Comparison of ENCODE assay signal across 8 cellular contexts in the genomic region with DNA sequence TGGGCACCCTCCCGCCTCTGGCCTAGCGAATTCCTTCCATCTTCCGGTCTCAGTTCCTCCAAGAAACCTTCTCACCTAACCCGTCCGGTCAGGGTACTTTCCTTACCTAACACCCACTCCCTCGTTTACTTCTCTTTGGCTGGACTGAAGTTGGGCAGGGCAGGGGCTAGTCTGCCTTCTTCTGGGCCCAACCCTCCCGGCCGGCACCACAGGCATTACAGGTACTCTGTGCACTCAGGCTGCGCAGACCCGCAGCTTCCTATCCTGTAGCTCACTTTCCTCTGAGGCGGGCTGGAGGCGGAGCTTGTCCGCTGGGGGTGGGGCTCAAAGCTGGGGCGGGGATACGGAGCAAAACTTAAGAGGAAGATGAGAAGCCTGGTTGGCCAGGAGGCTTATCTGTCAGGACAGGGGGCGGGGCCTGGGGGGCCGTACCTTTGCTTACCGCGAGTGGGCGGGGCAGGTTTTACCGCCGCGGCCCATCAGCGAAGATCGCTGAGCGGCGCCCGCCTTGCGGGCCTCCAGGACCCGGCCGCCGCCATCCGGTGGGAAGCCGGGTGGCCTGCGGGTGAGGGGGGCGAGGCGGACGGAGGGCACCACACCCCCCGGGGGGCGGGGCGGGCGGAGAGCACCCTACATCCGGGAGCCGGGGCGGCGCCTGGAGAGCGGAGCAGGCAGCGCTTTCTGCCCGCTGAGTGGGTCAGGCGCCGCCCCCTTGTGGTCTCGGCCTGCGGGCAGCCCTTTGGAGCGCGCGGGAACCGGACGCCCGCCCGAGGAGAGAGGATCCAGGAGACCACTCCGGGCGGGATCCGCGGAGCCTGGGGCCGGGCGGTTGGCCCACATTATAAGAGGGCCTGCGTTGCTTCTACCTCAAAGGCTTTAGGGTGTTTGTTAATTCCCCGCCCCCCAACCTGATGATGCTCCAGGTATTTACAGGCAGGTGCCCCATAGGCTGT. TPM values are rescaled to one million over a fixed set of nuclear protein-coding genes. Genes with fewer than 3 reads are reported as not detected.
DNase-seq lines count a peak whose midpoint lies in the region; ATAC-seq and TF ChIP-seq lines count a peak whose summit lies in the region.

No MANE protein-coding gene starts in this region.

- CTCF ChIA-PET in activated CD4-positive, alpha-beta T cell treated with anti-CD3 and anti-CD28 coated beads, Interleukin-2, amount 10 ng/mL, durations not matched to agents 7 days and 5 days (lab: Charles Lee): interaction anchor here (0.7 to 1.5 kb wide), 3 partner anchors 22 to 238 kb away, joined by 3 to 4 read pairs (median 3); no protein-coding TSS in a partner anchor

- peak overlapping the region; percentile 64 to 79 (median 70) for H3K4me3 ChIP-seq in BLaER1 treated with 17β-estradiol and CSF1 and Interleukin-3, amounts not matched to agents 10 nM and 100 nM
- peak overlapping the region; percentile 58 to 65 for H3K4me3 ChIP-seq in left lung

- ATAC-seq in GM19324 (IDR thresholded peaks at IDR 0.05; ENCODE audit: low FRiP score, unreplicated experiment) (peak; percentile 96), HG03469 (IDR thresholded peaks at IDR 0.05; ENCODE audit: unreplicated experiment) (peak; percentile 80), left lung (peak; percentile 99)

- H4K20me1 ChIP-seq in BLaER1 treated with 17β-estradiol and CSF1 and Interleukin-3, amounts not matched to agents 10 nM and 100 nM: no peaks in the 10 kb centered on the region

- H3K4me1 Mint-ChIP-seq in activated CD4-positive, alpha-beta T cell treated with anti-CD3 and anti-CD28 coated beads, Interleukin-2, amount 10 ng/mL, durations not matched to agents 7 days and 5 days: peaks cover 19% of the 10 kb centered on the region
- H3K4me1 Mint-ChIP-seq in dendritic cell treated with granulocyte-macrophage colony-stimulating factor and Interleukin-4, amounts not matched to agents 40 ng/mL and 50 ng/mL, for 4 days (ENCODE audit: low read depth): peaks cover 10% of the 10 kb centered on the region

- intact Hi-C loops in dendritic cell treated with granulocyte-macrophage colony-stimulating factor and Interleukin-4, amounts not matched to agents 40 ng/mL and 50 ng/mL, for 4 days (cut with micrococcal nuclease): loop anchor here (5.0 kb wide), 1 partner anchor 758 kb away; a partner anchor contains a TSS
- intact Hi-C loops in left lung (cut with DNase I): no loop called here

- H3K4me3 Mint-ChIP-seq in activated CD4-positive, alpha-beta T cell treated with anti-CD3 and anti-CD28 coated beads, Interleukin-2, amount 10 ng/mL, durations not matched to agents 7 days and 5 days: peak overlapping the region; percentile 96
- H3K4me3 Mint-ChIP-seq in dendritic cell treated with granulocyte-macrophage colony-stimulating factor and Interleukin-4, amounts not matched to agents 40 ng/mL and 50 ng/mL, for 4 days: peak overlapping the region; percentile 86

- no peaks in the 10 kb centered on the region for H3K9me3 Mint-ChIP-seq in activated CD4-positive, alpha-beta T cell treated with anti-CD3 and anti-CD28 coated beads, Interleukin-2, amount 10 ng/mL, durations not matched to agents 7 days and 5 days
- no peaks in the 10 kb centered on the region for H3K9me3 Mint-ChIP-seq in dendritic cell treated with granulocyte-macrophage colony-stimulating factor and Interleukin-4, amounts not matched to agents 40 ng/mL and 50 ng/mL, for 4 days

- H3K27me3 ChIP-seq in BLaER1 treated with 17β-estradiol and CSF1 and Interleukin-3, amounts not matched to agents 10 nM and 100 nM: no peaks in the 10 kb centered on the region
- H3K27me3 ChIP-seq in left lung: no peaks in the 10 kb centered on the region

- H3K36me3 Mint-ChIP-seq in activated CD4-positive, alpha-beta T cell treated with anti-CD3 and anti-CD28 coated beads, Interleukin-2, amount 10 ng/mL, durations not matched to agents 7 days and 5 days (ENCODE audit: low read depth): peaks cover 5% of the 10 kb centered on the region
- peaks cover 6% of the 10 kb centered on the region for H3K36me3 Mint-ChIP-seq in dendritic cell treated with granulocyte-macrophage colony-stimulating factor and Interleukin-4, amounts not matched to agents 40 ng/mL and 50 ng/mL, for 4 days (ENCODE audit: low read depth)

- DNase-seq in NCI-H526 (lab: John Stamatoyannopoulos, UW): peak; percentile 98 to 100
- DNase-seq in activated CD4-positive, alpha-beta T cell treated with anti-CD3 and anti-CD28 coated beads, Interleukin-2, amount 10 ng/mL, durations not matched to agents 7 days and 5 days: peak; percentile 97
- peak; percentile 97 to 98 for DNase-seq in left lung
- DNase-seq in stimulated activated CD4-positive, alpha-beta T cell treated with anti-CD3 and anti-CD28 coated beads, Interleukin-2, amount 100 ng/mL, for 4 hours (ENCODE audit: low read depth): peak; percentile 95

- no peaks in the 10 kb centered on the region for H3K36me3 ChIP-seq in BLaER1 treated with 17β-estradiol and CSF1 and Interleukin-3, amounts not matched to agents 10 nM and 100 nM
- H3K36me3 ChIP-seq in left lung: no peaks in the 10 kb centered on the region

- peak overlapping the region; percentile 99 for H3K27ac Mint-ChIP-seq in activated CD4-positive, alpha-beta T cell treated with anti-CD3 and anti-CD28 coated beads, Interleukin-2, amount 10 ng/mL, durations not matched to agents 7 days and 5 days
- H3K27ac Mint-ChIP-seq in dendritic cell treated with granulocyte-macrophage colony-stimulating factor and Interleukin-4, amounts not matched to agents 40 ng/mL and 50 ng/mL, for 4 days: peak overlapping the region; percentile 78

- H3K4me2 ChIP-seq in BLaER1 treated with 17β-estradiol and CSF1 and Interleukin-3, amounts not matched to agents 10 nM and 100 nM: peak overlapping the region; percentile 79 to 95 (median 90)

- H3K27me3 Mint-ChIP-seq in activated CD4-positive, alpha-beta T cell treated with anti-CD3 and anti-CD28 coated beads, Interleukin-2, amount 10 ng/mL, durations not matched to agents 7 days and 5 days: peaks cover 8% of the 10 kb centered on the region
- peaks cover 2% of the 10 kb centered on the region for H3K27me3 Mint-ChIP-seq in dendritic cell treated with granulocyte-macrophage colony-stimulating factor and Interleukin-4, amounts not matched to agents 40 ng/mL and 50 ng/mL, for 4 days

- H3K9me3 ChIP-seq in BLaER1 treated with 17β-estradiol and CSF1 and Interleukin-3, amounts not matched to agents 10 nM and 100 nM (replicated peaks in 1 of 11): no peaks in the 10 kb centered on the region
- no peaks in the 10 kb centered on the region for H3K9me3 ChIP-seq in left lung

- POLR2A ChIA-PET in activated CD4-positive, alpha-beta T cell treated with anti-CD3 and anti-CD28 coated beads, Interleukin-2, amount 10 ng/mL, durations not matched to agents 7 days and 5 days (lab: Charles Lee): no interaction called here

- TF ChIP-seq CTCF in left lung (IDR thresholded peaks at IDR 0.05): peak; percentile 28 to 62

- H3K4me1 ChIP-seq in BLaER1 treated with 17β-estradiol and CSF1 and Interleukin-3, amounts not matched to agents 10 nM and 100 nM: peaks cover 6 to 23% (median 16%) of the 10 kb centered on the region in 10 experiments
- H3K4me1 ChIP-seq in left lung: peaks cover 6 to 9% of the 10 kb centered on the region in 2 donors

- peak overlapping the region; percentile 38 to 81 (median 73); a peak in 21 of 22 replicates for H3K27ac ChIP-seq in BLaER1 treated with 17β-estradiol and CSF1 and Interleukin-3, amounts not matched to agents 10 nM and 100 nM
- H3K27ac ChIP-seq in left lung: peak overlapping the region; percentile 78 to 82

- H3K9ac ChIP-seq in BLaER1 treated with 17β-estradiol and CSF1 and Interleukin-3, amounts not matched to agents 10 nM and 100 nM: peak overlapping the region; percentile 73 to 82 (median 81)

RNA-seq across cellular contexts. Expression of a gene that starts 31.9 kb away (rescaled TPM):
- total RNA-seq in activated CD4-positive, alpha-beta T cell treated with anti-CD3 and anti-CD28 coated beads, Interleukin-2, amount 10 ng/mL, durations not matched to agents 7 days and 5 days: not detected
- total RNA-seq in left lung: under 1 TPM in 1 of 2 donors, not detected in 1; 0.10 TPM

Comparison
In these comparisons a context has a peak if more than half of its experiments do, and no peak if none do; other contexts are left out.
1. Peak in every context shown above with its lines: DNase-seq, ATAC-seq, H3K4me3 ChIP-seq and H3K27ac ChIP-seq.